In the genomic region with DNA sequence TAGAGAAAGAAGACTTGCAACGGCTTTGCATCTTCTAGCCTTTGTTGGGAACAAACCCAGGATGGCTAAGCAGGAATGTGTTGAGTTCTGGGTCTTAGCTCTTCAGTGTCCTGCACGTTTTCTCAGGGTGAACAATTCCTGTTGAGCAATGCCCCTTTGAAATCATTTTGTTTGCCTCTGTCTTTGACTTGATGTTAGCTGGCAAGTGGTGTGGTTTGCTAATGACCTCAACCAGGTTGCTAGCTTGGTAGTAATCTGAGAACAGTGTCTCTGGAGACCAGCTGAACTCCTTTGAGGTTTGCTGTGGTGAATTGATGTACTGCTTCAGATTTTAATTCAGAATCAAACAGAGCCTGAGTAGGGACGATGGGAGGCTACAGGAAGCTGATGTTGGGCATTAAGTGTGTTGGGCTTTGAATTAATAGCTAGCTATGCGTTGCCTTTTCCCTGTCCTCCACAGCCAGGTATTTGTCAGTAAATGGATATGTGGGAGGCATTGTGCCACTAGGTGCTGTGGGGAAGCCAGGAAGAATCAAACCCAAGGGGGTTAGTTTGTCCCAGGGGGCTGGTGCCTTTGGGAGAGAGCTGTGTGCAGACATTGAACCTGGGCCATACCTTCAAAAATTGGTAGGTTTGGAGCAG, we compare ENCODE assay signal across 12 cellular contexts. TPM values are rescaled to one million over a fixed set of nuclear protein-coding genes. Genes with fewer than 3 reads are reported as not detected.
DNase-seq lines count a peak whose midpoint lies in the region; ATAC-seq and TF ChIP-seq lines count a peak whose summit lies in the region.
"Had no signal": no experiment of that assay in that cellular context is flagged by ENCODE, and none has a peak within 500 bp of the region (broad histone marks: within the 10 kb centered on the region; RNA-seq: fewer than 3 reads in every experiment).

No MANE protein-coding gene starts in this region.

- peaks cover 7% of the 10 kb centered on the region for H3K4me1 Mint-ChIP-seq in glutamatergic neuron (ENCODE audit: low read depth, unreplicated experiment)
- no peaks in the 10 kb centered on the region for H3K4me1 Mint-ChIP-seq in CD14-positive monocyte

- 18% methylated on average over 4 of the region's 4 CpGs for WGBS in SK-N-SH (ENCODE audit: low lambda C conversion rate)

- H3K9me3 Mint-ChIP-seq in glutamatergic neuron (ENCODE audit: unreplicated experiment): no peaks in the 10 kb centered on the region
- H3K9me3 Mint-ChIP-seq in CD14-positive monocyte: peaks cover 0 to 5% (median 0%) of the 10 kb centered on the region in 7 donors
- H3K9me3 Mint-ChIP-seq: stimulated activated naive CD8-positive, alpha-beta T cell treated with anti-CD3 and anti-CD28 coated beads, Interleukin-15, Interleukin-2, amounts not matched to agents 100 ng/mL and 50 ng/mL, for 24 hours had no signal

- H3K9me3 ChIP-seq in SK-N-SH: 0 out of 2 replicates have a peak, but pooled peaks cover 6% of the 10 kb centered on the region

- H3K27me3 Mint-ChIP-seq in glutamatergic neuron (ENCODE audit: unreplicated experiment) (no peaks in the 10 kb centered on the region), CD14-positive monocyte (ENCODE audit: low read depth in 3 of 3) (peaks cover 3 to 17% (median 7%) of the 10 kb centered on the region in 3 donors)

- ATAC-seq in SK-N-SH treated with all-trans-retinoic acid at 6 μM for 48 hours: peak; percentile 90
- ATAC-seq: right cardiac atrium had no signal

- TF ChIP-seq RAD21 in SK-N-SH (IDR thresholded peaks at IDR 0.05; ENCODE audit: low read length): no peak

- no peaks in the 10 kb centered on the region for H3K9me2 ChIP-seq in SK-N-SH

- H3K27ac ChIP-seq in SK-N-SH (ENCODE audit: low read depth in 2 of 2, low read length in 1 of 2): no peak overlapping the region

- H3K4me3 Mint-ChIP-seq in glutamatergic neuron (ENCODE audit: unreplicated experiment) (no peak overlapping the region), CD14-positive monocyte (no peak overlapping the region)
- H3K4me3 Mint-ChIP-seq: brain; stimulated activated naive CD8-positive, alpha-beta T cell treated with anti-CD3 and anti-CD28 coated beads, Interleukin-15, Interleukin-2, amounts not matched to agents 100 ng/mL and 50 ng/mL, for 24 hours had no signal

- CTCF ChIA-PET in SK-N-SH (lab: Yijun Ruan, JAX): interaction anchor here (0.5 kb wide), 1 partner anchor 11 kb away, joined by 3 read pairs; no protein-coding TSS in a partner anchor

- H3K9ac ChIP-seq in SK-N-SH: no peak overlapping the region

- TF ChIP-seq CTCF in SK-N-SH (IDR thresholded peaks at IDR 0.05) (no peak), fibroblast of the aortic adventitia (IDR thresholded peaks at IDR 0.05; ENCODE audit: insufficient read depth, low read length) (no peak), glutamatergic neuron (IDR thresholded peaks at IDR 0.05; ENCODE audit: partially characterized antibody, unreplicated experiment) (no peak), CD14-positive monocyte (IDR thresholded peaks at IDR 0.05) (no peak)

- H3K4me2 ChIP-seq in SK-N-SH: no peak overlapping the region

- intact Hi-C loops in CD14-positive monocyte (cut with micrococcal nuclease): no loop called here

- no peaks in the 10 kb centered on the region for H3K4me1 ChIP-seq in SK-N-SH (ENCODE audit: control insufficient read depth in 1 of 2, insufficient read depth in 2 of 2, low read depth in 1 of 2, low read length in 1 of 2)

- DNase-seq in SK-N-SH (no peak), NCI-H2196 (lab: John Stamatoyannopoulos, UW; ENCODE audit: unreplicated experiment) (peak; percentile 69), fibroblast of the aortic adventitia (ENCODE audit: low read depth) (peak; percentile 84), glutamatergic neuron (no peak), superior temporal gyrus (ENCODE audit: extremely low spot score) (no peak), CD14-positive monocyte (ENCODE audit: low spot score) (no peak)
- no peak for DNase-seq in activated naive CD4-positive, alpha-beta T cell treated with anti-CD3 and anti-CD28 coated beads, Interleukin-2, amount 50 U/mL, for 16 hours
- DNase-seq: activated CD4-positive, alpha-beta T cell treated with anti-CD3 and anti-CD28 coated beads for 4 hours; right cardiac atrium had no signal

- H3K36me3 Mint-ChIP-seq in glutamatergic neuron (ENCODE audit: unreplicated experiment) (no peaks in the 10 kb centered on the region), CD14-positive monocyte (no peaks in the 10 kb centered on the region)
- H3K36me3 Mint-ChIP-seq: brain had no signal

- no peak for TF ChIP-seq EP300 in SK-N-SH (IDR thresholded peaks at IDR 0.05; ENCODE audit: borderline replicate concordance in 1 of 2, low read depth in 1 of 2, low read length in 1 of 2)

- no peaks in the 10 kb centered on the region for H3K79me2 ChIP-seq in SK-N-SH (ENCODE audit: insufficient read depth)

- no peaks in the 10 kb centered on the region for H3K27me3 ChIP-seq in SK-N-SH (ENCODE audit: insufficient read depth)

- H4K20me1 ChIP-seq in SK-N-SH (ENCODE audit: insufficient read depth): no peaks in the 10 kb centered on the region

- H3K27ac Mint-ChIP-seq in glutamatergic neuron (ENCODE audit: unreplicated experiment) (no peak overlapping the region), CD14-positive monocyte (no peak overlapping the region)
- H3K27ac Mint-ChIP-seq: stimulated activated naive CD8-positive, alpha-beta T cell treated with anti-CD3 and anti-CD28 coated beads, Interleukin-15, Interleukin-2, amounts not matched to agents 100 ng/mL and 50 ng/mL, for 24 hours had no signal

- H3F3A ChIP-seq in SK-N-SH (replicated peaks; ENCODE audit: insufficient read depth): no peaks in the 10 kb centered on the region

- no peak overlapping the region for H2AFZ ChIP-seq in SK-N-SH (ENCODE audit: low read depth)

- H3K4me3 ChIP-seq in SK-N-SH (ENCODE audit: low read depth in 2 of 2, low read length in 1 of 2): no peak overlapping the region
- H3K4me3 ChIP-seq in fibroblast of the aortic adventitia (ENCODE audit: low read depth, low read length): no peak overlapping the region

- POLR2A ChIA-PET in SK-N-SH (lab: Yijun Ruan, JAX): no interaction called here

- no peaks in the 10 kb centered on the region for H3K36me3 ChIP-seq in SK-N-SH (replicated peaks in 1 of 2; ENCODE audit: control insufficient read depth in 1 of 2, insufficient read depth in 2 of 2, low read length in 1 of 2)

TF ChIP-seq in SK-N-SH treated with all-trans-retinoic acid at 6 μM for 48 hours, 23 proteins besides CTCF, POLR2A, EP300 and RAD21 (continues in another document):
- no peak for TF ChIP-seq ZC3H10 (CRISPR knock-in tag; IDR thresholded peaks at IDR 0.05)
- TF ChIP-seq ZFP30 (CRISPR knock-in tag; IDR thresholded peaks at IDR 0.05): no peak
- TF ChIP-seq ZNF8 (CRISPR knock-in tag; IDR thresholded peaks at IDR 0.05): no peak
- no peak for TF ChIP-seq OSR1 (CRISPR knock-in tag; IDR thresholded peaks at IDR 0.05)
- TF ChIP-seq, protein P1, sequence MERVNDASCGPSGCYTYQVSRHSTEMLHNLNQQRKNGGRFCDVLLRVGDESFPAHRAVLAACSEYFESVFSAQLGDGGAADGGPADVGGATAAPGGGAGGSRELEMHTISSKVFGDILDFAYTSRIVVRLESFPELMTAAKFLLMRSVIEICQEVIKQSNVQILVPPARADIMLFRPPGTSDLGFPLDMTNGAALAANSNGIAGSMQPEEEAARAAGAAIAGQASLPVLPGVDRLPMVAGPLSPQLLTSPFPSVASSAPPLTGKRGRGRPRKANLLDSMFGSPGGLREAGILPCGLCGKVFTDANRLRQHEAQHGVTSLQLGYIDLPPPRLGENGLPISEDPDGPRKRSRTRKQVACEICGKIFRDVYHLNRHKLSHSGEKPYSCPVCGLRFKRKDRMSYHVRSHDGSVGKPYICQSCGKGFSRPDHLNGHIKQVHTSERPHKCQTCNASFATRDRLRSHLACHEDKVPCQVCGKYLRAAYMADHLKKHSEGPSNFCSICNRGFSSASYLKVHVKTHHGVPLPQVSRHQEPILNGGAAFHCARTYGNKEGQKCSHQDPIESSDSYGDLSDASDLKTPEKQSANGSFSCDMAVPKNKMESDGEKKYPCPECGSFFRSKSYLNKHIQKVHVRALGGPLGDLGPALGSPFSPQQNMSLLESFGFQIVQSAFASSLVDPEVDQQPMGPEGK (CRISPR knock-in tag; IDR thresholded peaks at IDR 0.05; ENCODE audit: borderline replicate concordance): no peak
- no peak for TF ChIP-seq PPARA (CRISPR knock-in tag; IDR thresholded peaks at IDR 0.05; ENCODE audit: borderline replicate concordance)

TF ChIP-seq in SK-N-SH, 30 proteins besides CTCF, POLR2A, EP300 and RAD21 (continues in another document):
- TF ChIP-seq MXI1 (IDR thresholded peaks at IDR 0.05; ENCODE audit: low read depth, low read length) (no peak), RCOR1 (IDR thresholded peaks at IDR 0.05; ENCODE audit: low read length) (no peak), GABPA (IDR thresholded peaks at IDR 0.05; ENCODE audit: low read depth) (no peak), TAF1 (IDR thresholded peaks at IDR 0.05; ENCODE audit: borderline replicate concordance, low read depth, low read length) (no peak)
- TF ChIP-seq, protein P2, sequence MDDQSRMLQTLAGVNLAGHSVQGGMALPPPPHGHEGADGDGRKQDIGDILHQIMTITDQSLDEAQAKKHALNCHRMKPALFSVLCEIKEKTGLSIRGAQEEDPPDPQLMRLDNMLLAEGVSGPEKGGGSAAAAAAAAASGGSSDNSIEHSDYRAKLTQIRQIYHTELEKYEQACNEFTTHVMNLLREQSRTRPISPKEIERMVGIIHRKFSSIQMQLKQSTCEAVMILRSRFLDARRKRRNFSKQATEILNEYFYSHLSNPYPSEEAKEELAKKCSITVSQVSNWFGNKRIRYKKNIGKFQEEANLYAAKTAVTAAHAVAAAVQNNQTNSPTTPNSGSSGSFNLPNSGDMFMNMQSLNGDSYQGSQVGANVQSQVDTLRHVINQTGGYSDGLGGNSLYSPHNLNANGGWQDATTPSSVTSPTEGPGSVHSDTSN (IDR thresholded peaks at IDR 0.05): no peak

RNA-seq across cellular contexts. Expression of a gene that starts 23.3 kb away (rescaled TPM):
- polyA plus RNA-seq in SK-N-SH (2012; rRNA removed): 79.8 and 81.8 TPM in 2 replicates
- polyA plus RNA-seq in SK-N-SH (2012; cell fraction: cytosol; rRNA removed): 74.3 and 75.6 TPM in 2 replicates
- 110 and 164 TPM in 2 replicates for polyA plus RNA-seq in SK-N-SH (2012; cell fraction: nucleus; rRNA removed)
- 86.4 and 127 TPM in 2 replicates for total RNA-seq in fibroblast of the aortic adventitia (ENCODE audit: low replicate concordance)
- total RNA-seq in glutamatergic neuron (ENCODE audit: unreplicated experiment): 158 TPM
- polyA plus RNA-seq in CD14-positive monocyte: 10 to 100 TPM; 75.6 to 76.2 TPM

RNA-seq across cellular contexts. Expression of a gene that starts 43.8 kb away (rescaled TPM):
- polyA plus RNA-seq in SK-N-SH (2012; rRNA removed) (43.8 and 55.2 TPM in 2 replicates), CD14-positive monocyte (10 to 100 TPM; 71.7 to 89.7 TPM)
- 54.6 and 58.1 TPM in 2 replicates for polyA plus RNA-seq in SK-N-SH (2012; cell fraction: cytosol; rRNA removed)
- 46.8 and 46.9 TPM in 2 replicates for polyA plus RNA-seq in SK-N-SH (2012; cell fraction: nucleus; rRNA removed)
- total RNA-seq in fibroblast of the aortic adventitia (ENCODE audit: low replicate concordance) (133 and 134 TPM in 2 replicates), glutamatergic neuron (ENCODE audit: unreplicated experiment) (106 TPM)

Comparison
In these comparisons a context has a peak if more than half of its experiments do, and no peak if none do; other contexts are left out.
1. DNase-seq: peak in NCI-H2196 (single experiment) and fibroblast of the aortic adventitia (single experiment); none in SK-N-SH (single experiment), glutamatergic neuron (single experiment), superior temporal gyrus (single experiment), activated naive CD4-positive, alpha-beta T cell treated with anti-CD3 and anti-CD28 coated beads, Interleukin-2, amount 50 U/mL, for 16 hours (single experiment) and CD14-positive monocyte (single experiment).